ENCODE assay signal across 22 cellular contexts in the genomic region with DNA sequence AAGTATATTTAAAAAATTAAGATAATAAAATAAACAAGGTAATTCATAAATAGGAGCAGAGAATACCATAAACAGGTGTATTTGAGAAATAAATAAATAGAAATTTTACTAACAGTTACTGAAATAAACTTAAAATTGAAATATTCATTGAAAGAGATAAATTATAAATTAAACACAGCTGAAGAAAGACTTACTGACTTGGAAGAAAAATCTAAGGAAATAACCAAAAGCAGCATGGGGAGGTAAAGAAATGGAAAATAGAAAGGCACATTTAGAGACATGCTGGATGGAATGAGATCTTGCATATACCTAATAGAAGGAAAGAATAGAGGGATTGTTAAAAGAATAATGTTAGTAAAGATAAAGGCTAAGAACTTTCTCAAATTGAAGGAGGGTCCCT.
"Had no signal": no experiment of that assay in that cellular context is flagged by ENCODE, and none has a peak within 500 bp of the region (broad histone marks: within the 10 kb centered on the region; RNA-seq: fewer than 3 reads in every experiment).

No MANE protein-coding gene starts in this region.

- H3K4me3 ChIP-seq: left lung, lower lobe of right lung, right atrium auricular region, right lobe of liver, smooth muscle cell, tibial nerve, uterus had no signal

- H3K4me1 ChIP-seq: left lung, lower lobe of right lung, right atrium auricular region, right lobe of liver, tibial nerve, uterus had no signal

- H3K4me2 ChIP-seq: smooth muscle cell had no signal

- H3K9me3 ChIP-seq: right lobe of liver had no signal

- DNase-seq: hippocampal formation; left colon; left lung; lower lobe of right lung; mammary epithelial cell; mesenchymal stem cell; naive thymus-derived CD8-positive, alpha-beta T cell; nucleus accumbens; right lobe of liver; stimulated activated CD4-positive, alpha-beta T cell treated with anti-CD3 and anti-CD28 coated beads, Interleukin-1b, Interleukin-23, amount 100 ng/mL, for 48 hours; stimulated activated CD4-positive, alpha-beta T cell treated with anti-CD3 and anti-CD28 coated beads, Interleukin-2, amount 100 ng/mL, for 48 hours; stimulated activated CD4-positive, alpha-beta T cell treated with anti-CD3 and anti-CD28 coated beads, Interleukin-4, amount 100 ng/mL, for 4 hours; stimulated activated CD8-positive, alpha-beta memory T cell treated with anti-CD3 and anti-CD28 coated beads, Interleukin-4, amount 100 ng/mL, for 48 hours; stimulated activated naive CD4-positive, alpha-beta T cell treated with Interleukin-2 at 50 U/mL for 16 hours; stimulated activated naive CD8-positive, alpha-beta T cell treated with anti-CD3 and anti-CD28 coated beads, Interleukin-15, amount 100 ng/mL, for 72 hours; substantia nigra; uterus had no signal

- H3K36me3 ChIP-seq: left lung, lower lobe of right lung, right atrium auricular region, right lobe of liver, tibial nerve, uterus had no signal

- ATAC-seq: left colon; left lung; lower lobe of right lung; naive thymus-derived CD8-positive, alpha-beta T cell; right lobe of liver; stimulated activated memory B cell treated with anti-CD40 and anti-IgM and Interleukin-4, amounts not matched to agents 10 μg/mL and 1 μg/mL and 100 μg/mL, for 72 hours; stimulated activated naive CD8-positive, alpha-beta T cell treated with anti-CD3 and anti-CD28 coated beads, Interleukin-15, amount 100 ng/mL, for 72 hours had no signal

- H3K27ac ChIP-seq: left lung, lower lobe of right lung, right atrium auricular region, right lobe of liver, tibial nerve, uterus had no signal

- FAIRE-seq: keratinocyte had no signal

- H3K27me3 ChIP-seq: left lung, right atrium auricular region, right lobe of liver, tibial nerve, uterus had no signal
